In genomic region chr10:18795549-18795948, GRCh38 we compare ENCODE assay signal across 22 cellular contexts.
"Had no signal": no experiment of that assay in that cellular context is flagged by ENCODE, and none has a peak within 500 bp of the region (broad histone marks: within the 10 kb centered on the region; RNA-seq: fewer than 3 reads in every experiment).

No MANE protein-coding gene starts in this region.

- H3K9me3 ChIP-seq: MG63, SK-N-SH had no signal

- DNase-seq: IMR-90, Karpas-422, KG1, MG63, NCI-H1092, NCI-H1105 treated with DMSO at 0.1 percent for 48 hours, NCI-H1417 treated with DMSO at 0.1 percent for 48 hours, NCI-H146, NCI-H1694 treated with DMSO at 0.1 percent for 48 hours, NCI-H1930, NCI-H2081, NCI-H2107, NCI-H2227 treated with DMSO at 0.1 percent for 48 hours, NCI-H524, NCI-H526 treated with DMSO at 0.1 percent for 48 hours, NCI-H774, RPMI8226, SHP77, SK-N-SH, SW 1271 had no signal

- H3K27ac ChIP-seq: HL-60 had no signal

- H3K27me3 ChIP-seq: MG63 had no signal

- FAIRE-seq: RCC 7860 had no signal

- H3K36me3 ChIP-seq: MG63 had no signal

- H3K4me3 ChIP-seq: MG63 had no signal
